Comparison of ENCODE assay signal across 1 cellular context in genomic region chr16:14394834-14395233, GRCh38.
A peak's percentile ranks its signal among the peaks of the same experiment; 100 is the strongest.
TF ChIP-seq lines count a peak whose summit lies in the region.

No MANE protein-coding gene starts in this region.

TF ChIP-seq in HepG2, 621 proteins besides CTCF, POLR2A, EP300 and RAD21 (continued from another document):
- TF ChIP-seq ZNF646 (CRISPR knock-in tag; IDR thresholded peaks at IDR 0.05): no peak
- TF ChIP-seq KMT2A (CRISPR knock-in tag; IDR thresholded peaks at IDR 0.05): no peak
- TF ChIP-seq SATB2 (CRISPR knock-in tag; IDR thresholded peaks at IDR 0.05): no peak
- no peak for TF ChIP-seq ZNF720 (CRISPR knock-in tag; IDR thresholded peaks at IDR 0.05)
- 0 out of 2 replicates have a peak, but pooled peaks have one; percentile 22 for TF ChIP-seq RCOR2 (CRISPR knock-in tag; IDR thresholded peaks at IDR 0.05)
- no peak for TF ChIP-seq ZNF10 (CRISPR knock-in tag; IDR thresholded peaks at IDR 0.05; ENCODE audit: borderline replicate concordance, low read depth)
- no peak for TF ChIP-seq ZNF251 (CRISPR knock-in tag; IDR thresholded peaks at IDR 0.05)
- TF ChIP-seq, protein P1, sequence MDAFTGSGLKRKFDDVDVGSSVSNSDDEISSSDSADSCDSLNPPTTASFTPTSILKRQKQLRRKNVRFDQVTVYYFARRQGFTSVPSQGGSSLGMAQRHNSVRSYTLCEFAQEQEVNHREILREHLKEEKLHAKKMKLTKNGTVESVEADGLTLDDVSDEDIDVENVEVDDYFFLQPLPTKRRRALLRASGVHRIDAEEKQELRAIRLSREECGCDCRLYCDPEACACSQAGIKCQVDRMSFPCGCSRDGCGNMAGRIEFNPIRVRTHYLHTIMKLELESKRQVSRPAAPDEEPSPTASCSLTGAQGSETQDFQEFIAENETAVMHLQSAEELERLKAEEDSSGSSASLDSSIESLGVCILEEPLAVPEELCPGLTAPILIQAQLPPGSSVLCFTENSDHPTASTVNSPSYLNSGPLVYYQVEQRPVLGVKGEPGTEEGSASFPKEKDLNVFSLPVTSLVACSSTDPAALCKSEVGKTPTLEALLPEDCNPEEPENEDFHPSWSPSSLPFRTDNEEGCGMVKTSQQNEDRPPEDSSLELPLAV (CRISPR knock-in tag; conservative IDR thresholded peaks at IDR 0.05; ENCODE audit: low read depth): no peak
- no peak for TF ChIP-seq ZNF317 (CRISPR knock-in tag; IDR thresholded peaks at IDR 0.05)
- TF ChIP-seq MEIS2 (CRISPR knock-in tag; IDR thresholded peaks at IDR 0.05): no peak
- TF ChIP-seq ERF (CRISPR knock-in tag; IDR thresholded peaks at IDR 0.05): no peak
- no peak for TF ChIP-seq PAWR (CRISPR knock-in tag; IDR thresholded peaks at IDR 0.05; ENCODE audit: borderline replicate concordance)
- no peak for TF ChIP-seq ZNF282 (IDR thresholded peaks at IDR 0.05; ENCODE audit: partially characterized antibody)
- no peak for TF ChIP-seq MIXL1 (CRISPR knock-in tag; IDR thresholded peaks at IDR 0.05)
- TF ChIP-seq TBX2 (CRISPR knock-in tag; IDR thresholded peaks at IDR 0.05; ENCODE audit: borderline replicate concordance): 0 out of 2 replicates have a peak, but pooled peaks have one; percentile 29
- no peak for TF ChIP-seq DNMT1 (CRISPR knock-in tag; IDR thresholded peaks at IDR 0.05)
- no peak for TF ChIP-seq TMF1 (CRISPR knock-in tag; IDR thresholded peaks at IDR 0.05; ENCODE audit: low read depth)
- peak; percentile 71; the same call in 1 of the 2 replicates for TF ChIP-seq KDM1A (CRISPR knock-in tag; IDR thresholded peaks at IDR 0.05)
- TF ChIP-seq, protein P2, sequence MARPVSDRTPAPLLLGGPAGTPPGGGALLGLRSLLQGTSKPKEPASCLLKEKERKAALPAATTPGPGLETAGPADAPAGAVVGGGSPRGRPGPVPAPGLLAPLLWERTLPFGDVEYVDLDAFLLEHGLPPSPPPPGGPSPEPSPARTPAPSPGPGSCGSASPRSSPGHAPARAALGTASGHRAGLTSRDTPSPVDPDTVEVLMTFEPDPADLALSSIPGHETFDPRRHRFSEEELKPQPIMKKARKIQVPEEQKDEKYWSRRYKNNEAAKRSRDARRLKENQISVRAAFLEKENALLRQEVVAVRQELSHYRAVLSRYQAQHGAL (CRISPR knock-in tag; IDR thresholded peaks at IDR 0.05; ENCODE audit: not compliant biosample characterization): no peak
- 0 out of 2 replicates have a peak, but pooled peaks have one; percentile 7 for TF ChIP-seq ZNF605 (CRISPR knock-in tag; IDR thresholded peaks at IDR 0.05)
